In the genomic region with DNA sequence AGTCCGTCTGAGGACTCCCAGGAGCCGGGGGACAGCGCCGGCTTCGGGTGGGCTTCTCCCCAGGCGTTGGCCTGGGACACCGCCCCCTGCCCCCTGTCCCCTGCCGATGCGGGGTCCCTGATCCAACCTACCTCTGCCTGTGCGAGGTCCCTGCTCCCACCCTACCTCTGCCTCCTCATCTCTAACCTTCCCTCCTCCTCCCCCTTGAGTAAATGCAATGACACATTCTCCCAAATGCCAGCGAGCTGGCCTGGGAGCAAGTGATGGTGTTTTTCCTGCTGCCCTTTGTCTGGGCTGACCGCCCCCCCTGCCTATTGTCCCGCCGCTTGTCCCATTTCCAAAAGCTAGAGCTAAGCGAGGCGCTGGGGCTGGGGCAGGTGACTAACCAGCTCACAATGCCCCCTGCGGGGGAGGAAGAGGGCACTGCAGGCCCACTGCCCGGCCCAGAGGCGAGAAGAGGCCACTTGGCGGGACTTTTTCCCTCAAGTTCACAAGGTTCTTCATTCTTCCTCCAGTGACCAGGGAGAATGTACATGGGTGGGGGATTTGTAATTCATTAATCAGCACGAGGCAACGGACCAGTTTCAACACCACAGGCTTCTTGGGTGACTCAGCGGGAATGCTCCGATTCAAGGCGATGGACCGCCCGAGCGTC, we compare ENCODE assay signal across 7 cellular contexts. TPM values are rescaled to one million over a fixed set of nuclear protein-coding genes. Genes with fewer than 3 reads are reported as not detected.
DNase-seq lines count a peak whose midpoint lies in the region; ATAC-seq and TF ChIP-seq lines count a peak whose summit lies in the region.

No MANE protein-coding gene starts in this region.

- peaks cover 49% of the 10 kb centered on the region for H3K4me1 ChIP-seq in effector memory CD4-positive, alpha-beta T cell (ENCODE audit: control insufficient read depth, insufficient read depth, low read length, poor library complexity, severe bottlenecking)
- H3K4me1 ChIP-seq in lung (ENCODE audit: control insufficient read depth in 2 of 2, insufficient read depth in 2 of 2, low read length in 2 of 2) (peaks cover 5 to 21% of the 10 kb centered on the region in 2 donors), stomach (peaks cover 43 to 62% (median 56%) of the 10 kb centered on the region in 4 donors)

- H3K9me3 ChIP-seq in effector memory CD4-positive, alpha-beta T cell (ENCODE audit: control insufficient read depth, low read length) = no peaks in the 10 kb centered on the region
- H3K9me3 ChIP-seq in lung (ENCODE audit: control insufficient read depth in 2 of 2, insufficient read depth in 1 of 2, low read length in 1 of 2) = no peaks in the 10 kb centered on the region
- no peaks in the 10 kb centered on the region for H3K9me3 ChIP-seq in stomach

- H3K36me3 ChIP-seq in effector memory CD4-positive, alpha-beta T cell (ENCODE audit: control insufficient read depth, insufficient read depth, low read length) = no peaks in the 10 kb centered on the region
- H3K36me3 ChIP-seq in lung (ENCODE audit: control insufficient read depth in 2 of 2, insufficient read depth in 2 of 2, low read length in 2 of 2) (no peaks in the 10 kb centered on the region), stomach (no peaks in the 10 kb centered on the region)

- H3K27me3 ChIP-seq in effector memory CD4-positive, alpha-beta T cell (replicated peaks; ENCODE audit: control insufficient read depth, insufficient read depth, low read length, poor library complexity, severe bottlenecking) = no peaks in the 10 kb centered on the region
- H3K27me3 ChIP-seq in lung (ENCODE audit: control insufficient read depth, insufficient read depth) (no peaks in the 10 kb centered on the region), stomach (no peaks in the 10 kb centered on the region)

- TF ChIP-seq EP300 in stomach (IDR thresholded peaks at IDR 0.05) = no peak

- TF ChIP-seq CTCF in lung (IDR thresholded peaks at IDR 0.05; ENCODE audit: control extremely low read depth, extremely low read depth) (peak; percentile 39), stomach (IDR thresholded peaks at IDR 0.05) (peak in 5 of 7 experiments; percentile 25 to 62 (median 44))

- DNase-seq in GM04504 (ENCODE audit: low read depth) (peak; percentile 95), HuH-7.5 (ENCODE audit: low spot score) (peak; percentile 100), UCSD-AML1 (lab: John Stamatoyannopoulos, UW; ENCODE audit: unreplicated experiment) (peak; percentile 59), lung (ENCODE audit: low spot score) (peak; percentile 90), stomach (peak; percentile 76), NCI-H345 treated with DMSO at 0.1 percent for 48 hours (lab: John Stamatoyannopoulos, UW; ENCODE audit: unreplicated experiment) (no peak)
- DNase-seq in effector memory CD4-positive, alpha-beta T cell = no peak

- WGBS in lung, 2 donors = 3 to 7% methylated on average over 25 to 28 of the region's 28 CpGs
- WGBS in stomach, 5 donors = 3 to 13% (median 5%) methylated on average over 22 to 28 of the region's 28 CpGs

- intact Hi-C loops in stomach (cut with DNase I; ENCODE audit: low total_unique reads) = no loop called here

- peak; percentile 68 for ATAC-seq in lung (ENCODE audit: insufficient read depth, low FRiP score)

- H3K4me3 ChIP-seq in effector memory CD4-positive, alpha-beta T cell (ENCODE audit: insufficient read depth, low read depth, low read length, poor library complexity, severe bottlenecking) = peak overlapping the region; percentile 76
- H3K4me3 ChIP-seq in lung (peak overlapping the region; percentile 10), stomach (peak overlapping the region; percentile 66 to 92 (median 78))

- TF ChIP-seq POLR2A in stomach (IDR thresholded peaks at IDR 0.05) = peak in 1 of 4 donors; percentile 46

- peak overlapping the region; percentile 82 for H3K27ac ChIP-seq in effector memory CD4-positive, alpha-beta T cell (ENCODE audit: insufficient read depth, low read length, poor library complexity, severe bottlenecking)
- peak overlapping the region; percentile 86 to 98 for H3K27ac ChIP-seq in lung (ENCODE audit: low read depth in 1 of 2, low read length in 1 of 2)
- H3K27ac ChIP-seq in stomach = peak overlapping the region; percentile 72 to 99 (median 97)

RNA-seq across cellular contexts. Expression of a gene that starts 0.6 kb away (rescaled TPM):
- total RNA-seq in lung = 1 to 10 TPM; 3.5 to 9.8 TPM
- 1 to 10 TPM; 7.6 to 10.0 TPM for polyA plus RNA-seq in lung
- 10 to 100 TPM in 3 of 5 donors, 1 to 10 TPM in 1, not detected in 1; 2.6 to 69.2 (median 17.8) TPM for total RNA-seq in stomach
- polyA plus RNA-seq in stomach = 1 to 10 TPM; 2.7 to 5.4 (median 3.2) TPM

RNA-seq across cellular contexts. Expression of a gene that starts 17.7 kb away (rescaled TPM):
- total RNA-seq in lung (10 to 100 TPM; 19.7 to 35.9 TPM), stomach (10 to 100 TPM in 4 of 5 donors, 1 to 10 TPM in 1; 7.0 to 88.9 (median 29.5) TPM)
- polyA plus RNA-seq in lung (10 to 100 TPM; 14.1 to 22.8 TPM), stomach (10 to 100 TPM; 11.8 to 30.3 (median 17.0) TPM)

RNA-seq across cellular contexts. Expression of a gene that starts 20.7 kb away (rescaled TPM):
- total RNA-seq in lung (10 to 100 TPM; 27.4 to 99.6 TPM), stomach (100 to 1,000 TPM in 1 of 5 donors, 10 to 100 TPM in 4; 13.8 to 117 (median 54.8) TPM)
- polyA plus RNA-seq in lung (100 to 1,000 TPM; 103 to 183 TPM), stomach (100 to 1,000 TPM; 129 to 316 (median 153) TPM)

RNA-seq across cellular contexts. Expression of a gene that starts 27.6 kb away (rescaled TPM):
- total RNA-seq in lung (100 to 1,000 TPM in 1 of 2 donors, 10 to 100 TPM in 1; 87.2 to 175 TPM), stomach (100 to 1,000 TPM in 2 of 5 donors, 10 to 100 TPM in 3; 28.6 to 229 (median 97.9) TPM)
- polyA plus RNA-seq in lung (100 to 1,000 TPM; 138 to 178 TPM), stomach (100 to 1,000 TPM; 109 to 203 (median 153) TPM)

RNA-seq across cellular contexts. Expression of a gene that starts 29.8 kb away (rescaled TPM):
- total RNA-seq in lung = 10 to 100 TPM in 1 of 2 donors, 1 to 10 TPM in 1; 3.2 to 21.3 TPM
- polyA plus RNA-seq in lung = 10 to 100 TPM; 15.8 to 19.7 TPM
- 10 to 100 TPM in 1 of 5 donors, 1 to 10 TPM in 3, under 1 TPM in 1; 0.29 to 12.0 (median 3.5) TPM for total RNA-seq in stomach
- 1 to 10 TPM; 2.8 to 6.1 (median 5.5) TPM for polyA plus RNA-seq in stomach

Comparison
In these comparisons a context has a peak if more than half of its experiments do, and no peak if none do; other contexts are left out.
1. DNase-seq: peak in GM04504 (single experiment), HuH-7.5 (single experiment), UCSD-AML1 (single experiment), lung (single experiment) and stomach (single experiment); none in effector memory CD4-positive, alpha-beta T cell (0 of 3) and NCI-H345 treated with DMSO at 0.1 percent for 48 hours (single experiment).
2. H3K4me3 ChIP-seq: peak in every context shown above with its lines; median percentile 78 in stomach; 76 in effector memory CD4-positive, alpha-beta T cell; 10 in lung.
3. Peak in every context shown above with its lines, with median percentiles within 50 percentile points of each other: H3K27ac ChIP-seq.